In the genomic region with DNA sequence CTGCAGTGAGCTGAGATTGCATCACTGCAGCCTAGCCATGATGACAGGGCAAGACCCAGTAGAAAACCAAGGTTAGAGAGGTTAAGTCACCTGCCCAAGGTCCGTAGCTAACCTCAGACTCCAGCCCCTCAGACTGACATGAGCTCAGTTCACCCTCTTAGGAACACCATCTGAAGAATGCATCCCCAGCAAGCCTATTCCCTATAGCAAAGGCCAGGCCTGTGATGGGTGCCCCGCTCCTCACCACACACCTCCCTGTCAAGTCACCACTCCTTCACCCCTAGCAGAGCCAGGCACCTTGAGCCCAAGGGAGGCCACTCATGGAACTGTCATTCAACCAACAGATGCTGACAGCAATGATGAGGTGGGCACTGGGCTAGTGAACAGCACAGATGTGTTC, we compare ENCODE assay signal across 1 cellular context. TPM values are rescaled to one million over a fixed set of nuclear protein-coding genes. Genes with fewer than 3 reads are reported as not detected.
"Had no signal": no experiment of that assay in that cellular context is flagged by ENCODE, and none has a peak within 500 bp of the region (broad histone marks: within the 10 kb centered on the region; RNA-seq: fewer than 3 reads in every experiment).

No MANE protein-coding gene starts in this region.

RNA-seq across cellular contexts. Expression of gene TMEM191C, which starts 59.9 kb away (rescaled TPM):
- total RNA-seq: M059J had no signal
